23 cellular contexts compared by ENCODE assay signal in the genomic region with DNA sequence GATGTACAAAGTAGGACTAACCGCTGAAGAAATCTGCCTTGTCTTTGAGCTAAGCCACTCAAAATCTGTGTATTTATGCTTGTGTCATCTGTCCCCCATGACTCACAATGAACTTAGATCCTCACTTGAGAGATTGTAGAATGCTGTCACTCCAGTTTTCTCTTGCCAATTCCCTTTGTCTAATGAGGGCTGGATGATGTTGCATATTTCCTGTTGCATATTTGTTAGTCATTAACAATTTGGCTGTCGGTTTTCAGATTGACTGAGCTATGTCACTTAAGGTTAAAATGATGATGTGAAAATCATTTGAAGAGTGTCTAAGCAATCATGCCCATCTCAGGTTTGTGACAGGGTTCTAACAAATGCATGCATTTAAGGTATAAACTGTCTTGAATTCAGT.
DNase-seq lines count a peak whose midpoint lies in the region; ATAC-seq and TF ChIP-seq lines count a peak whose summit lies in the region.
"Had no signal": no experiment of that assay in that cellular context is flagged by ENCODE, and none has a peak within 500 bp of the region (broad histone marks: within the 10 kb centered on the region; RNA-seq: fewer than 3 reads in every experiment).

No MANE protein-coding gene starts in this region.

- H3K27ac Mint-ChIP-seq in MCF 10A (ENCODE audit: low read depth, unreplicated experiment), result peak overlapping the region; percentile 9
- H3K27ac Mint-ChIP-seq in activated T-cell treated with anti-CD3 and anti-CD28 coated beads, Interleukin-2, amount 50 U/mL, for 24 hours, result no peak overlapping the region
- H3K27ac Mint-ChIP-seq: activated CD4-positive, alpha-beta T cell treated with anti-CD3 and anti-CD28 coated beads, Interleukin-2, amount 10 ng/mL, durations not matched to agents 24 days and 14 days; GM23338; mesothelial cell of epicardium had no signal

- H3K9me3 Mint-ChIP-seq in MCF 10A (ENCODE audit: unreplicated experiment), result no peaks in the 10 kb centered on the region
- peaks cover 36% of the 10 kb centered on the region for H3K9me3 Mint-ChIP-seq in activated T-cell treated with anti-CD3 and anti-CD28 coated beads, Interleukin-2, amount 50 U/mL, for 24 hours
- H3K9me3 Mint-ChIP-seq: GM23338, neural crest cell had no signal

- POLR2A ChIA-PET in MCF 10A (lab: Yijun Ruan, JAX), result interaction anchor here (0.8 kb wide), 1 partner anchor 431 kb away, joined by 3 read pairs; no protein-coding TSS in a partner anchor
- POLR2A ChIA-PET in PC-9 (lab: Charles Lee; ENCODE audit: unreplicated experiment), result no interaction called here

- BruUV-seq in MCF 10A (replicated peaks; lab: Mats Ljungman, UMichigan) (no TSS peak), PC-9 (replicated peaks; lab: Mats Ljungman, UMichigan) (no TSS peak)

- H2AFZ ChIP-seq in PC-9, result no peak overlapping the region
- H2AFZ ChIP-seq: GM23338 had no signal

- CTCF ChIA-PET in MCF 10A (lab: Yijun Ruan, JAX), result interaction anchor here (0.7 kb wide), 1 partner anchor 10 kb away, joined by 4 read pairs; no protein-coding TSS in a partner anchor
- CTCF ChIA-PET in PC-9 (lab: Charles Lee), result interaction anchor here (0.6 kb wide), 1 partner anchor 69 kb away, joined by 4 read pairs; no protein-coding TSS in a partner anchor

- no peaks in the 10 kb centered on the region for H3K36me3 Mint-ChIP-seq in MCF 10A (ENCODE audit: insufficient read depth, unreplicated experiment)
- H3K36me3 Mint-ChIP-seq in activated T-cell treated with anti-CD3 and anti-CD28 coated beads, Interleukin-2, amount 50 U/mL, for 24 hours (ENCODE audit: low read depth), result no peaks in the 10 kb centered on the region
- H3K36me3 Mint-ChIP-seq: mesothelial cell of epicardium had no signal

- H3F3A ChIP-seq in PC-9 (ENCODE audit: insufficient read depth, low read depth), result no peaks in the 10 kb centered on the region

- H3K36me3 ChIP-seq in breast epithelium (no peaks in the 10 kb centered on the region), PC-9 (ENCODE audit: low read depth) (no peaks in the 10 kb centered on the region)
- H3K36me3 ChIP-seq: gastroesophageal sphincter, stomach, upper lobe of left lung had no signal

- H3K27me3 ChIP-seq in breast epithelium (no peaks in the 10 kb centered on the region), PC-9 (ENCODE audit: insufficient read depth, low read depth) (no peaks in the 10 kb centered on the region)
- H3K27me3 ChIP-seq: gastroesophageal sphincter, stomach, upper lobe of left lung had no signal

- no peak overlapping the region for H3K4me2 ChIP-seq in PC-9
- H3K4me2 ChIP-seq: GM23338 had no signal

- H3K4me3 Mint-ChIP-seq in MCF 10A (ENCODE audit: unreplicated experiment), result no peak overlapping the region
- no peak overlapping the region for H3K4me3 Mint-ChIP-seq in activated T-cell treated with anti-CD3 and anti-CD28 coated beads, Interleukin-2, amount 50 U/mL, for 24 hours
- H3K4me3 Mint-ChIP-seq: activated CD4-positive, alpha-beta T cell treated with anti-CD3 and anti-CD28 coated beads, Interleukin-2, amount 10 ng/mL, durations not matched to agents 24 days and 14 days; GM23338; mesothelial cell of epicardium; neural crest cell had no signal

- ATAC-seq in GM21367 (IDR thresholded peaks at IDR 0.05; ENCODE audit: unreplicated experiment) (no peak), HG02610 (IDR thresholded peaks at IDR 0.05; ENCODE audit: unreplicated experiment) (no peak)
- ATAC-seq: gastroesophageal sphincter, GM23338, psoas muscle had no signal

- DNase-seq in MCF 10A (ENCODE audit: unreplicated experiment) (peak; percentile 66), breast epithelium (ENCODE audit: low spot score in 2 of 2) (no peak), PC-9 (peak; percentile 20 to 58), glomerular visceral epithelial cell (ENCODE audit: extremely low spot score) (peak; percentile 30), NOMO-1 (lab: John Stamatoyannopoulos, UW; ENCODE audit: unreplicated experiment in 2 of 2) (no peak)
- no peak for DNase-seq in activated T-cell treated with anti-CD3 and anti-CD28 coated beads, Interleukin-2, amount 50 U/mL, for 24 hours
- DNase-seq: activated CD4-positive, alpha-beta T cell treated with anti-CD3 and anti-CD28 coated beads, Interleukin-2, amount 10 ng/mL, durations not matched to agents 24 days and 14 days; activated CD8-positive, alpha-beta memory T cell treated with anti-CD3 and anti-CD28 coated beads, Interleukin-2, amount 50 U/mL, for 4 hours; activated effector memory CD4-positive, alpha-beta T cell treated with Interleukin-2 at 50 U/mL for 16 hours; dermis blood vessel endothelial cell; NCI-H1417 treated with DMSO at 0.1 percent for 48 hours; NCI-H2171; psoas muscle; stimulated activated CD4-positive, alpha-beta T cell treated with anti-CD3 and anti-CD28 coated beads, Interleukin-2, amount 100 ng/mL, for 48 hours; stomach; upper lobe of left lung had no signal

- H3K27ac ChIP-seq in breast epithelium (no peak overlapping the region), PC-9 (no peak overlapping the region)
- H3K27ac ChIP-seq: gastroesophageal sphincter, psoas muscle, skin epidermis, stomach, upper lobe of left lung had no signal

- intact Hi-C loops in MCF 10A (cut with micrococcal nuclease) (no loop called here), breast epithelium (cut with DNase I; ENCODE audit: low total_unique reads) (no loop called here), PC-9 (cut with micrococcal nuclease; ENCODE audit: unreplicated experiment) (no loop called here)

- H3K4me1 ChIP-seq in breast epithelium, result no peaks in the 10 kb centered on the region
- H3K4me1 ChIP-seq in PC-9 (replicated peaks; ENCODE audit: insufficient read depth), result no peaks in the 10 kb centered on the region
- H3K4me1 ChIP-seq: gastroesophageal sphincter, psoas muscle, stomach, upper lobe of left lung had no signal

- TF ChIP-seq POLR2A in breast epithelium (IDR thresholded peaks at IDR 0.05), result no peak

- H3K79me2 ChIP-seq in PC-9 (ENCODE audit: low read depth), result no peaks in the 10 kb centered on the region

- H3K4me3 ChIP-seq in breast epithelium, result no peak overlapping the region
- no peak overlapping the region for H3K4me3 ChIP-seq in PC-9
- H3K4me3 ChIP-seq: gastroesophageal sphincter, GM23338, psoas muscle, skin epidermis, stomach, upper lobe of left lung had no signal

- H3K27me3 Mint-ChIP-seq in MCF 10A (ENCODE audit: insufficient read depth, unreplicated experiment), result no peaks in the 10 kb centered on the region
- H3K27me3 Mint-ChIP-seq in activated T-cell treated with anti-CD3 and anti-CD28 coated beads, Interleukin-2, amount 50 U/mL, for 24 hours, result no peaks in the 10 kb centered on the region
- H3K27me3 Mint-ChIP-seq: activated CD4-positive, alpha-beta T cell treated with anti-CD3 and anti-CD28 coated beads, Interleukin-2, amount 10 ng/mL, durations not matched to agents 24 days and 14 days had no signal

- no peaks in the 10 kb centered on the region for H4K20me1 ChIP-seq in PC-9 (ENCODE audit: insufficient read depth)

- TF ChIP-seq CTCF in MCF 10A (IDR thresholded peaks at IDR 0.05; ENCODE audit: unreplicated experiment) (no peak), breast epithelium (IDR thresholded peaks at IDR 0.05) (no peak), PC-9 (conservative IDR thresholded peaks at IDR 0.05) (no peak)

- peaks cover 23% of the 10 kb centered on the region for H3K4me1 Mint-ChIP-seq in MCF 10A (ENCODE audit: insufficient read depth, unreplicated experiment)
- H3K4me1 Mint-ChIP-seq in activated T-cell treated with anti-CD3 and anti-CD28 coated beads, Interleukin-2, amount 50 U/mL, for 24 hours (ENCODE audit: low read depth), result no peaks in the 10 kb centered on the region
- H3K4me1 Mint-ChIP-seq: activated CD4-positive, alpha-beta T cell treated with anti-CD3 and anti-CD28 coated beads, Interleukin-2, amount 10 ng/mL, durations not matched to agents 24 days and 14 days; GM23338; mesothelial cell of epicardium; neural crest cell had no signal

- 0 out of 2 replicates have a peak, but pooled peaks cover 4% of the 10 kb centered on the region for H3K9me2 ChIP-seq in PC-9 (ENCODE audit: insufficient read depth)

- H3K9me3 ChIP-seq in breast epithelium (no peaks in the 10 kb centered on the region), PC-9 (ENCODE audit: insufficient read depth, low read depth) (peaks cover 3% of the 10 kb centered on the region; the same call in 1 of the 2 replicates)
- H3K9me3 ChIP-seq: gastroesophageal sphincter, psoas muscle, stomach, upper lobe of left lung had no signal

Comparison
In these comparisons a context has a peak if more than half of its experiments do, and no peak if none do; other contexts are left out.
1. DNase-seq: peak in MCF 10A (single experiment), PC-9 (2 of 2) and glomerular visceral epithelial cell (single experiment); none in breast epithelium (0 of 2), NOMO-1 (0 of 2) and activated T-cell treated with anti-CD3 and anti-CD28 coated beads, Interleukin-2, amount 50 U/mL, for 24 hours (single experiment).